Comparison of ENCODE assay signal across 10 cellular contexts in the genomic region with DNA sequence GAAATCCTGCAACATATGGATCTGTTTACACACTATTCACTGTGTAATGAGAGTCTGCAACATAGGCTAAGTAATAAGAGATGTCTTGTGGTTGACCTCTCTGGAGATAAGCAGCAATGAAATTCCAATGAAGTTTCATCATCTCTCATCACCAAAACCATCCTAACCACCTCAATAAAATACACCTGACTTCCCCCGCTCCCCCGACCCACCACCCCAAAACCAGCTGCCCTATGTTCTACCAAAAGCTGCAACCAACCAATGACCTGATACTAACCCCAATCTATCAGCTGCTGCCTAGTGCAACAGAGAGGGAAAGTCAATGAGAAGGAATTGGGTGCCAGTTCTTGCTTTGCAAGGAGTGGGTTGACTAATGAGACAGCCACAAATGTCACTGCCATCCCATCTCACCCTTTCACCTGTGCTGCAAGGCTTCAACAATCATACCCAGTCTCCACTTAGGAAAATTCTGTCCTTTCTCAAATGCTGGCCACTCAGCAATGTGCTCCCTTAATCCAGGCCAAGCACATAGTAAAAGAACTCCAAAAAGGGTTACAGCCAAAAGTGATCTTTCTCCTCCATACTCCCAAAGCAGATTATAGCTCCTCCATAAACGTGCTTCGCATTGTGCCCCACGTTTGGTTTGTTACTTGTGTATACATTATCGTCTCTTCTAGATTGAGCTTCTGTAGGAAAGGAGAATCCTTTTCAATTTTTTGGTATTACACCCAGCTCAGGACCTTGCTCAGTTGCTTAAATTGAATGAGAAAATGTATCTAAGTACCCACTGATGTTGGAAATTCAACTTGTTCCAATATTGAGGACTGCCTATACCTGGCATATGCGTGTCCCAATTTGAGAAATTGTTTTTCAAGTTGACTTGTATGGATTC. TPM values are rescaled to one million over a fixed set of nuclear protein-coding genes. Genes with fewer than 3 reads are reported as not detected.
DNase-seq lines count a peak whose midpoint lies in the region; ATAC-seq and TF ChIP-seq lines count a peak whose summit lies in the region.
"Had no signal": no experiment of that assay in that cellular context is flagged by ENCODE, and none has a peak within 500 bp of the region (broad histone marks: within the 10 kb centered on the region; RNA-seq: fewer than 3 reads in every experiment).

No MANE protein-coding gene starts in this region.

- WGBS in gastroesophageal sphincter (ENCODE audit: low coverage in 1 of 2), 2 donors, result 93 to 95% methylated on average over 6 to 7 of the region's 7 CpGs

- H3K27ac ChIP-seq in gastroesophageal sphincter, result no peak overlapping the region
- H3K27ac ChIP-seq: transverse colon had no signal

- TF ChIP-seq EP300 in gastroesophageal sphincter (IDR thresholded peaks at IDR 0.05), result no peak

- no peak for TF ChIP-seq POLR2A in gastroesophageal sphincter (IDR thresholded peaks at IDR 0.05)

- TF ChIP-seq CTCF in gastroesophageal sphincter (IDR thresholded peaks at IDR 0.05), result no peak

- peaks cover 0 to 3% (median 0%) of the 10 kb centered on the region in 3 donors for H3K4me1 ChIP-seq in gastroesophageal sphincter

- ATAC-seq in HG02759 (IDR thresholded peaks at IDR 0.05; ENCODE audit: unreplicated experiment), result peak; percentile 35
- no peak for ATAC-seq in gastroesophageal sphincter
- no peak for ATAC-seq in Right ventricle myocardium inferior

- intact Hi-C loops in Right ventricle myocardium inferior (cut with DNase I), result no loop called here

- no peaks in the 10 kb centered on the region for H3K27me3 ChIP-seq in gastroesophageal sphincter
- H3K27me3 ChIP-seq: transverse colon had no signal

- H3K36me3 ChIP-seq in gastroesophageal sphincter, result peaks cover 0 to 43% of the 10 kb centered on the region in 2 donors
- H3K36me3 ChIP-seq: transverse colon had no signal

- H3K4me3 ChIP-seq in gastroesophageal sphincter, result no peak overlapping the region
- H3K4me3 ChIP-seq: transverse colon had no signal

- no peaks in the 10 kb centered on the region for H3K9me3 ChIP-seq in gastroesophageal sphincter
- H3K9me3 ChIP-seq: transverse colon had no signal

- DNase-seq in activated CD4-positive, alpha-beta T cell treated with anti-CD3 and anti-CD28 coated beads for 48 hours, result peak; percentile 82
- DNase-seq in activated CD4-positive, alpha-beta T cell treated with anti-CD3 and anti-CD28 coated beads, Interleukin-2, amount 50 U/mL, for 1 hour, result no peak
- peak; percentile 46 for DNase-seq in SW480 (ENCODE audit: low spot score)
- DNase-seq in stimulated activated CD8-positive, alpha-beta memory T cell treated with anti-CD3 and anti-CD28 coated beads, Interleukin-4, amount 100 ng/mL, for 24 hours (ENCODE audit: low read depth), result peak; percentile 51
- DNase-seq in Right ventricle myocardium inferior (ENCODE audit: missing footprints), result no peak
- DNase-seq in cerebellar cortex (ENCODE audit: low spot score), result no peak
- DNase-seq: H7, transverse colon had no signal

RNA-seq across cellular contexts. Expression of gene MRPL39, which starts 29.0 kb away (rescaled TPM):
- total RNA-seq in gastroesophageal sphincter (10 to 100 TPM; 17.0 to 37.4 (median 25.4) TPM), Right ventricle myocardium inferior (59.4 TPM)

Comparison
In these comparisons a context has a peak if more than half of its experiments do, and no peak if none do; other contexts are left out.
1. DNase-seq: peak in activated CD4-positive, alpha-beta T cell treated with anti-CD3 and anti-CD28 coated beads for 48 hours (single experiment), SW480 (single experiment) and stimulated activated CD8-positive, alpha-beta memory T cell treated with anti-CD3 and anti-CD28 coated beads, Interleukin-4, amount 100 ng/mL, for 24 hours (single experiment); none in activated CD4-positive, alpha-beta T cell treated with anti-CD3 and anti-CD28 coated beads, Interleukin-2, amount 50 U/mL, for 1 hour (single experiment), Right ventricle myocardium inferior (single experiment) and cerebellar cortex (single experiment).